8 cellular contexts compared by ENCODE assay signal in genomic region chr1:116372186-116372585, GRCh38. TPM values are rescaled to one million over a fixed set of nuclear protein-coding genes. Genes with fewer than 3 reads are reported as not detected.
DNase-seq lines count a peak whose midpoint lies in the region; TF ChIP-seq lines count a peak whose summit lies in the region.

No MANE protein-coding gene starts in this region.

- H3K4me1 ChIP-seq in rectal smooth muscle tissue (ENCODE audit: control insufficient read depth, insufficient read depth, low read length): peaks cover 30% of the 10 kb centered on the region

- no peaks in the 10 kb centered on the region for H3K27me3 ChIP-seq in rectal smooth muscle tissue (ENCODE audit: control insufficient read depth, insufficient read depth, low read length)

- H3K4me3 ChIP-seq in GM08714 (ENCODE audit: low read length): peak overlapping the region; percentile 74; the same call in 1 of the 2 replicates
- peak overlapping the region; percentile 81 for H3K4me3 ChIP-seq in WI38 (ENCODE audit: low read depth, low read length)
- peak overlapping the region; percentile 78 for H3K4me3 ChIP-seq in fibroblast of villous mesenchyme (ENCODE audit: low read depth, low read length)
- peak overlapping the region; percentile 81 for H3K4me3 ChIP-seq in rectal smooth muscle tissue (ENCODE audit: low read length)

- H3K27ac ChIP-seq in rectal smooth muscle tissue (ENCODE audit: low read depth, low read length): no peak overlapping the region

- DNase-seq in fibroblast of villous mesenchyme (ENCODE audit: low read depth) (no peak), NCI-H2107 treated with DMSO at 0.1 percent for 48 hours (lab: John Stamatoyannopoulos, UW; ENCODE audit: unreplicated experiment) (no peak), NCI-H1105 treated with DMSO at 0.1 percent for 48 hours (lab: John Stamatoyannopoulos, UW) (no peak), epidermal melanocyte (ENCODE audit: insufficient read length, low spot score) (no peak), DMS79 treated with DMSO at 0.1 percent for 48 hours (lab: John Stamatoyannopoulos, UW) (no peak)

- H3K36me3 ChIP-seq in rectal smooth muscle tissue (ENCODE audit: control insufficient read depth, insufficient read depth, low read length): no peaks in the 10 kb centered on the region

- no peak overlapping the region for H3K9ac ChIP-seq in rectal smooth muscle tissue (ENCODE audit: low read length)

- TF ChIP-seq CTCF in WI38 (IDR thresholded peaks at IDR 0.05; ENCODE audit: low read depth, low read length) (no peak), fibroblast of villous mesenchyme (IDR thresholded peaks at IDR 0.05; ENCODE audit: insufficient read depth, low read depth, low read length) (no peak)

RNA-seq across cellular contexts. Expression of gene ATP1A1, which starts 0.9 kb away (rescaled TPM):
- 87.0 and 107 TPM in 2 replicates for total RNA-seq in fibroblast of villous mesenchyme
